8 cellular contexts compared by ENCODE assay signal in genomic region chr3:23712656-23713559, GRCh38.
DNase-seq lines count a peak whose midpoint lies in the region; ATAC-seq and TF ChIP-seq lines count a peak whose summit lies in the region.

No MANE protein-coding gene starts in this region.

- no peaks in the 10 kb centered on the region for H3K9me3 ChIP-seq in OCI-LY3 (ENCODE audit: insufficient read depth, low read length)

- no peak overlapping the region for H3K4me3 ChIP-seq in OCI-LY3 (ENCODE audit: low read length)

- no peaks in the 10 kb centered on the region for H3K79me2 ChIP-seq in OCI-LY3 (ENCODE audit: low read length)

- no peak overlapping the region for H3K4me2 ChIP-seq in OCI-LY3 (ENCODE audit: low read length)

- no peak overlapping the region for H3K9ac ChIP-seq in OCI-LY3 (ENCODE audit: low read length)

- DNase-seq in G401 (ENCODE audit: low spot score): peak; percentile 97
- peak; percentile 65 for DNase-seq in fibroblast of the conjunctiva (ENCODE audit: low read depth)
- DNase-seq in pons (ENCODE audit: low spot score): peak; percentile 16
- no peak for DNase-seq in Kasumi-1 (lab: John Stamatoyannopoulos, UW)

- TF ChIP-seq CTCF in OCI-LY3 (IDR thresholded peaks at IDR 0.05; ENCODE audit: low read depth, low read length): peak; percentile 6; the same call in 1 of the 2 replicates

- H4K20me1 ChIP-seq in OCI-LY3 (ENCODE audit: insufficient read depth, low read length): no peaks in the 10 kb centered on the region

- in situ Hi-C loops in G401 (cut with HindIII; ENCODE audit: low sequenced_read_pairs): no loop called here

- H3K27me3 ChIP-seq in OCI-LY3 (ENCODE audit: low read depth, low read length): peaks cover 46% of the 10 kb centered on the region

- ATAC-seq in GM19351 (IDR thresholded peaks at IDR 0.05; ENCODE audit: unreplicated experiment) (no peak), HG02571 (IDR thresholded peaks at IDR 0.05; ENCODE audit: unreplicated experiment) (no peak), HG03520 (IDR thresholded peaks at IDR 0.05; ENCODE audit: unreplicated experiment) (no peak)

- no peaks in the 10 kb centered on the region for H3K36me3 ChIP-seq in OCI-LY3 (replicated peaks; ENCODE audit: low read depth, low read length)

- no peak overlapping the region for H2AFZ ChIP-seq in OCI-LY3 (ENCODE audit: low read depth, low read length)

- peaks cover 5% of the 10 kb centered on the region for H3K4me1 ChIP-seq in OCI-LY3 (ENCODE audit: low read length)

- H3K27ac ChIP-seq in OCI-LY3 (ENCODE audit: low read length): no peak overlapping the region

Comparison
In these comparisons a context has a peak if more than half of its experiments do, and no peak if none do; other contexts are left out.
1. DNase-seq: peak in G401 (single experiment), fibroblast of the conjunctiva (single experiment) and pons (single experiment); none in Kasumi-1 (0 of 2).